Comparison of ENCODE assay signal across 26 cellular contexts in genomic region chr3:144660097-144660496, GRCh38.
"Had no signal": no experiment of that assay in that cellular context is flagged by ENCODE, and none has a peak within 500 bp of the region (broad histone marks: within the 10 kb centered on the region; RNA-seq: fewer than 3 reads in every experiment).

No MANE protein-coding gene starts in this region.

- H3K4me2 ChIP-seq: hepatocyte had no signal

- ATAC-seq: stimulated activated naive CD8-positive, alpha-beta T cell treated with anti-CD3 and anti-CD28 coated beads, Interleukin-15, amount 100 ng/mL, for 72 hours had no signal

- H3K27me3 Mint-ChIP-seq: activated naive CD4-positive, alpha-beta T cell treated with anti-CD3 and anti-CD28 coated beads, Interleukin-2, amount 10 ng/mL, durations not matched to agents 7 days and 5 days; stimulated activated naive CD8-positive, alpha-beta T cell treated with anti-CD3 and anti-CD28 coated beads, Interleukin-15, amount 100 ng/mL, for 72 hours had no signal

- H3K4me3 Mint-ChIP-seq: activated naive CD4-positive, alpha-beta T cell treated with anti-CD3 and anti-CD28 coated beads, Interleukin-2, amount 10 ng/mL, durations not matched to agents 7 days and 5 days; endodermal cell; nephron progenitor cell; stimulated activated naive CD8-positive, alpha-beta T cell treated with anti-CD3 and anti-CD28 coated beads, Interleukin-15, amount 100 ng/mL, for 72 hours had no signal

- H3K4me1 Mint-ChIP-seq: activated naive CD4-positive, alpha-beta T cell treated with anti-CD3 and anti-CD28 coated beads, Interleukin-2, amount 10 ng/mL, durations not matched to agents 7 days and 5 days; endodermal cell; nephron progenitor cell; stimulated activated naive CD8-positive, alpha-beta T cell treated with anti-CD3 and anti-CD28 coated beads, Interleukin-15, amount 100 ng/mL, for 72 hours had no signal

- H3K27ac ChIP-seq: brain microvascular endothelial cell, epithelial cell of prostate, hepatocyte, suprapubic skin, transverse colon, vagina, VCaP had no signal

- H3K4me1 ChIP-seq: suprapubic skin, transverse colon, vagina had no signal

- H3K36me3 ChIP-seq: brain microvascular endothelial cell, suprapubic skin, transverse colon, vagina had no signal

- H3K9me3 ChIP-seq: suprapubic skin, transverse colon, vagina had no signal

- H3K4me3 ChIP-seq: hepatocyte, suprapubic skin, transverse colon, vagina had no signal

- H3K36me3 Mint-ChIP-seq: activated naive CD4-positive, alpha-beta T cell treated with anti-CD3 and anti-CD28 coated beads, Interleukin-2, amount 10 ng/mL, durations not matched to agents 7 days and 5 days had no signal

- FAIRE-seq: colon had no signal

- H3K27ac Mint-ChIP-seq: activated naive CD4-positive, alpha-beta T cell treated with anti-CD3 and anti-CD28 coated beads, Interleukin-2, amount 10 ng/mL, durations not matched to agents 7 days and 5 days; endodermal cell; nephron progenitor cell; stimulated activated naive CD8-positive, alpha-beta T cell treated with anti-CD3 and anti-CD28 coated beads, Interleukin-15, amount 100 ng/mL, for 72 hours had no signal

- H3K27me3 ChIP-seq: brain microvascular endothelial cell, hepatocyte, suprapubic skin, transverse colon, vagina had no signal

- H2AFZ ChIP-seq: hepatocyte had no signal

- DNase-seq: activated CD4-positive, alpha-beta T cell treated with anti-CD3 and anti-CD28 coated beads, Interleukin-2, amount 50 U/mL, for 1 hour; activated CD4-positive, CD25-positive, alpha-beta regulatory T cell treated with anti-CD3 and anti-CD28 coated beads, Interleukin-2, amount 50 U/mL, for 72 hours; activated CD8-positive, alpha-beta memory T cell treated with anti-CD3 and anti-CD28 coated beads, Interleukin-2, amount 50 U/mL, for 48 hours; activated effector memory CD4-positive, alpha-beta T cell treated with Interleukin-2 at 50 U/mL for 16 hours; activated naive CD4-positive, alpha-beta T cell treated with anti-CD3 and anti-CD28 coated beads, Interleukin-2, amount 10 ng/mL, durations not matched to agents 7 days and 5 days; activated T-cell treated with anti-CD3 and anti-CD28 coated beads, Interleukin-2, amount 50 U/mL, for 48 hours; aorta; brain microvascular endothelial cell; central memory CD4-positive, alpha-beta T cell; endodermal cell; foreskin fibroblast; islet precursor cell; midbrain; nephron progenitor cell; nucleus accumbens; retina; stimulated activated CD4-positive, alpha-beta T cell treated with anti-CD3 and anti-CD28 coated beads, Interleukin-2, amount 100 ng/mL, for 48 hours; stimulated activated naive CD8-positive, alpha-beta T cell treated with anti-CD3 and anti-CD28 coated beads, Interleukin-15, amount 100 ng/mL, for 72 hours; T1000; transverse colon had no signal

- H3K79me2 ChIP-seq: hepatocyte had no signal
